In the genomic region with DNA sequence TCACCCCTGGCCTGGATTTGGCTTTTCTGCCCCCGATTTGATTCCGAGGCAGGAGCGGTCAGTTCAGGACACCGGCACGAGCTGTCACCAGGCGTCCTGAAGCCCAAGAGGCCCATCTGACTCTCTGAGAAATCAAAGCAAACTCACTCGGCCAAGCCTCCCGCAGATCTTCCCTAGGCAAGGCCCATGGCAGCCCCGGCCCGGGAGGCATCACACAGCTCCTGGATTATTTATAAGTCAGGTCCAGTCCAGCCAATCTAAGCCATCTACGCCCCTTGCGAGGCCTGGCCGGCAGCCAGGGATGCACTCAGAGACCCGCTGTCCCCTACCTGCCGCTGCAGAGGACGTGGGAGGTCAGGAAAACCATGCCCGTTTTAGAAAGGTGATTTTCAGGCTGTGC, we compare ENCODE assay signal across 14 cellular contexts.
DNase-seq lines count a peak whose midpoint lies in the region; ATAC-seq, FAIRE-seq and TF ChIP-seq lines count a peak whose summit lies in the region.
"Had no signal": no experiment of that assay in that cellular context is flagged by ENCODE, and none has a peak within 500 bp of the region (broad histone marks: within the 10 kb centered on the region; RNA-seq: fewer than 3 reads in every experiment).

No MANE protein-coding gene starts in this region.

- no peaks in the 10 kb centered on the region for H4K20me1 ChIP-seq in neural progenitor cell (ENCODE audit: low read depth)
- H4K20me1 ChIP-seq: BLaER1 had no signal

- WGBS in upper lobe of left lung, 2 donors = 66 to 90% methylated on average over 9 to 17 of the region's 17 CpGs

- TF ChIP-seq EP300 in upper lobe of left lung (IDR thresholded peaks at IDR 0.05) = no peak

- no peak for FAIRE-seq in frontal cortex (lab: Jason Lieb, UNC)
- FAIRE-seq: A549, GM12891 had no signal

- H3K27ac ChIP-seq in neural progenitor cell (no peak overlapping the region), upper lobe of left lung (no peak overlapping the region)
- H3K27ac ChIP-seq: A549, BLaER1 had no signal

- DNase-seq in GM10266 (ENCODE audit: extremely low spot score) (peak; percentile 12), GM20000 (ENCODE audit: low spot score) (peak; percentile 11), neural progenitor cell (ENCODE audit: low spot score) (no peak), upper lobe of left lung (peak; percentile 17 to 78), NCI-H1092 (lab: John Stamatoyannopoulos, UW) (no peak), frontal cortex (ENCODE audit: low spot score in 2 of 2) (no peak), DMS 273 treated with DMSO at 0.1 percent for 48 hours (lab: John Stamatoyannopoulos, UW) (no peak)
- DNase-seq: H9, KG1 had no signal

- H3K27ac Mint-ChIP-seq in neural progenitor cell = peak overlapping the region; percentile 50
- H3K27ac Mint-ChIP-seq: GM23338, H9, IgD-negative memory B cell had no signal

- no peaks in the 10 kb centered on the region for H3F3A ChIP-seq in neural progenitor cell (ENCODE audit: low read depth)

- no peaks in the 10 kb centered on the region for H3K27me3 Mint-ChIP-seq in neural progenitor cell (ENCODE audit: insufficient read depth, low read depth)

- H3K4me1 ChIP-seq in neural progenitor cell (no peaks in the 10 kb centered on the region), upper lobe of left lung (no peaks in the 10 kb centered on the region)

- H3K4me3 ChIP-seq in neural progenitor cell (no peak overlapping the region), upper lobe of left lung (no peak overlapping the region)
- H3K4me3 ChIP-seq: A549, BLaER1, GM23338 had no signal

- H3K9ac ChIP-seq in neural progenitor cell = no peak overlapping the region
- H3K9ac ChIP-seq: BLaER1 had no signal

- TF ChIP-seq CTCF in GM10266 (IDR thresholded peaks at IDR 0.05; ENCODE audit: control insufficient read depth, insufficient read depth, low read depth, missing control alignments) (no peak), GM20000 (IDR thresholded peaks at IDR 0.05; ENCODE audit: extremely low read depth, missing control alignments) (no peak), neural progenitor cell (IDR thresholded peaks at IDR 0.05) (no peak), upper lobe of left lung (IDR thresholded peaks at IDR 0.05) (no peak)

- H2AFZ ChIP-seq in neural progenitor cell (replicated peaks) = no peak overlapping the region
- H2AFZ ChIP-seq: GM23338 had no signal

- no peak overlapping the region for H3K4me2 ChIP-seq in neural progenitor cell
- H3K4me2 ChIP-seq: A549, BLaER1, GM23338 had no signal

- H3K9me3 ChIP-seq in neural progenitor cell (ENCODE audit: low read depth) = no peaks in the 10 kb centered on the region
- no peaks in the 10 kb centered on the region for H3K9me3 ChIP-seq in upper lobe of left lung
- H3K9me3 ChIP-seq: A549 had no signal

- H3K36me3 Mint-ChIP-seq in neural progenitor cell = peaks cover 2% of the 10 kb centered on the region
- H3K36me3 Mint-ChIP-seq: IgD-negative memory B cell had no signal

- no peak overlapping the region for H3K4me3 Mint-ChIP-seq in neural progenitor cell
- H3K4me3 Mint-ChIP-seq: GM23338, H9, IgD-negative memory B cell had no signal

- no peak for ATAC-seq in upper lobe of left lung (ENCODE audit: low FRiP score in 2 of 2)
- ATAC-seq: A549, GM23338 had no signal

- no peaks in the 10 kb centered on the region for H3K79me2 ChIP-seq in neural progenitor cell (ENCODE audit: low read depth)

- peaks cover 2% of the 10 kb centered on the region for H3K4me1 Mint-ChIP-seq in neural progenitor cell
- H3K4me1 Mint-ChIP-seq: H9, IgD-negative memory B cell had no signal

- no peak for TF ChIP-seq POLR2A in upper lobe of left lung (IDR thresholded peaks at IDR 0.05)

- H3K9me3 Mint-ChIP-seq in neural progenitor cell = peaks cover 6% of the 10 kb centered on the region
- H3K9me3 Mint-ChIP-seq: GM23338, H9, IgD-negative memory B cell had no signal

- H3K36me3 ChIP-seq in neural progenitor cell (no peaks in the 10 kb centered on the region), upper lobe of left lung (no peaks in the 10 kb centered on the region)
- H3K36me3 ChIP-seq: BLaER1 had no signal

- no peaks in the 10 kb centered on the region for H3K27me3 ChIP-seq in neural progenitor cell
- no peaks in the 10 kb centered on the region for H3K27me3 ChIP-seq in upper lobe of left lung
- H3K27me3 ChIP-seq: BLaER1 had no signal

Comparison
In these comparisons a context has a peak if more than half of its experiments do, and no peak if none do; other contexts are left out.
1. DNase-seq: peak in GM10266 (single experiment), GM20000 (single experiment) and upper lobe of left lung (2 of 2); none in neural progenitor cell (single experiment), NCI-H1092 (single experiment), frontal cortex (0 of 2) and DMS 273 treated with DMSO at 0.1 percent for 48 hours (single experiment).